ENCODE assay signal across 18 cellular contexts in the genomic region with DNA sequence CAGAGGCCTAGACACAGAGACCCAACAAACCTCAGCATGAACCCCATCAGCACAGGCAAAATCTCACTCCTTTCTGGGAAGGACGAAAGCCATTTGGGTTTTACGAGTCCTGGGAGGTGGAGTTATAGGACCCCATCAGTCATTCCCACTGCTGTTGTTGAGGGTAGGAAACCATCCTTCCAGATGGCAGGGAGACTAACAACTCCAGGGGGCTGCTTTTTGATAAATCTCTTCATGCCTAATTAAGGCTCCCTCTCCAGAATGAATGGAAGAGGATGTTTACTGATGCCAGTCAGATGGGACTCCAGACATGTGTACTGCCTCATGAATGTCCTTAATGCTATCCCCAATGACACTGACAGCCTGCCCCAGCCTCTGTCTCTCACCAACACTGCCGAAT.
A peak's percentile ranks its signal among the peaks of the same experiment; 100 is the strongest.
DNase-seq lines count a peak whose midpoint lies in the region; ATAC-seq and TF ChIP-seq lines count a peak whose summit lies in the region.
"Had no signal": no experiment of that assay in that cellular context is flagged by ENCODE, and none has a peak within 500 bp of the region (broad histone marks: within the 10 kb centered on the region; RNA-seq: fewer than 3 reads in every experiment).

No MANE protein-coding gene starts in this region.

- no peak overlapping the region for H3K4me3 ChIP-seq in right atrium auricular region
- H3K4me3 ChIP-seq in heart left ventricle = no peak overlapping the region
- no peak overlapping the region for H3K4me3 ChIP-seq in endodermal cell (ENCODE audit: low read length)
- H3K4me3 ChIP-seq in left lung = no peak overlapping the region
- no peak overlapping the region for H3K4me3 ChIP-seq in osteoblast (ENCODE audit: insufficient read depth, low read length)
- H3K4me3 ChIP-seq: GM23248, Peyer's patch had no signal

- TF ChIP-seq POLR2A in heart left ventricle (IDR thresholded peaks at IDR 0.05) = no peak

- H3K27ac ChIP-seq in right atrium auricular region = no peak overlapping the region
- H3K27ac ChIP-seq in heart left ventricle = no peak overlapping the region
- H3K27ac ChIP-seq in endodermal cell (ENCODE audit: low read depth, low read length) = peak overlapping the region; percentile 67
- H3K27ac ChIP-seq in left lung = no peak overlapping the region
- no peak overlapping the region for H3K27ac ChIP-seq in osteoblast (ENCODE audit: low read depth, low read length)
- H3K27ac ChIP-seq: GM23248, Peyer's patch had no signal

- H3K4me1 ChIP-seq in right atrium auricular region (no peaks in the 10 kb centered on the region), heart left ventricle (no peaks in the 10 kb centered on the region), endodermal cell (ENCODE audit: control insufficient read depth, insufficient read depth, low read length) (no peaks in the 10 kb centered on the region), left lung (no peaks in the 10 kb centered on the region), osteoblast (ENCODE audit: insufficient read depth, low read length) (no peaks in the 10 kb centered on the region)
- H3K4me1 ChIP-seq: Peyer's patch had no signal

- H3K27me3 ChIP-seq in right atrium auricular region (no peaks in the 10 kb centered on the region), heart left ventricle (peaks cover 0 to 8% (median 0%) of the 10 kb centered on the region in 9 donors), endodermal cell (ENCODE audit: control insufficient read depth, insufficient read depth, low read length, poor library complexity, severe bottlenecking) (no peaks in the 10 kb centered on the region), left lung (no peaks in the 10 kb centered on the region), osteoblast (ENCODE audit: insufficient read depth, low read length) (no peaks in the 10 kb centered on the region)
- H3K27me3 ChIP-seq: Peyer's patch had no signal

- DNase-seq in right atrium auricular region (ENCODE audit: low spot score) (peak; percentile 1), heart left ventricle (no peak), NCI-H2171 (lab: John Stamatoyannopoulos, UW) (peak; percentile 69), endodermal cell (no peak), left lung (no peak), osteoblast (ENCODE audit: insufficient read length, low spot score, missing footprints) (no peak), Right ventricle myocardium inferior (ENCODE audit: missing footprints) (no peak)
- DNase-seq: AML-193; GM23248; Karpas-422; NCI-H146; NCI-H2081 treated with DMSO at 0.1 percent for 48 hours; NK-92 treated with Interleukin-12 subunit alpha and Interleukin-12 subunit beta, amount 100 ng/mL, for 24 hours; Peyer's patch had no signal

- H3K36me3 Mint-ChIP-seq in endodermal cell (ENCODE audit: low read depth) = peaks cover 5% of the 10 kb centered on the region
- H3K36me3 Mint-ChIP-seq: CD14-positive monocyte, IgD-negative memory B cell had no signal

- H3K27ac Mint-ChIP-seq in endodermal cell = no peak overlapping the region
- H3K27ac Mint-ChIP-seq: CD14-positive monocyte; T-helper 2 cell treated with Interferon-gamma antibody and Interleukin-4, amounts not matched to agents 5 μg/mL and 100 μg/mL, for 36 hours had no signal

- no peaks in the 10 kb centered on the region for H3K9me3 Mint-ChIP-seq in endodermal cell
- H3K9me3 Mint-ChIP-seq: IgD-negative memory B cell; T-helper 2 cell treated with Interferon-gamma antibody and Interleukin-4, amounts not matched to agents 5 μg/mL and 100 μg/mL, for 36 hours had no signal

- H3K9me3 ChIP-seq in right atrium auricular region (no peaks in the 10 kb centered on the region), heart left ventricle (no peaks in the 10 kb centered on the region), endodermal cell (ENCODE audit: control insufficient read depth, low read length) (no peaks in the 10 kb centered on the region), left lung (no peaks in the 10 kb centered on the region), osteoblast (ENCODE audit: low read depth, low read length) (no peaks in the 10 kb centered on the region)
- H3K9me3 ChIP-seq: Peyer's patch had no signal

- H3K9ac ChIP-seq in endodermal cell (ENCODE audit: extremely low read depth, low read length, poor library complexity, severe bottlenecking) = no peak overlapping the region
- H3K9ac ChIP-seq: GM23248 had no signal

- no peak for TF ChIP-seq CTCF in right atrium auricular region (IDR thresholded peaks at IDR 0.05)
- no peak for TF ChIP-seq CTCF in heart left ventricle (IDR thresholded peaks at IDR 0.05)
- TF ChIP-seq CTCF in endodermal cell (conservative IDR thresholded peaks at IDR 0.05) = no peak
- no peak for TF ChIP-seq CTCF in left lung (IDR thresholded peaks at IDR 0.05)
- no peak for TF ChIP-seq CTCF in osteoblast (IDR thresholded peaks at IDR 0.05; ENCODE audit: extremely low read depth, low read depth, low read length)

- H3K27me3 Mint-ChIP-seq in endodermal cell (ENCODE audit: insufficient read depth) = peaks cover 4% of the 10 kb centered on the region

- no peaks in the 10 kb centered on the region for H3K79me2 ChIP-seq in osteoblast (ENCODE audit: insufficient read depth, low read length)

- H4K20me1 ChIP-seq in osteoblast (ENCODE audit: insufficient read depth, low read length) = no peaks in the 10 kb centered on the region

- H3K4me1 Mint-ChIP-seq in endodermal cell = peaks cover 19% of the 10 kb centered on the region
- H3K4me1 Mint-ChIP-seq: CD14-positive monocyte, IgD-negative memory B cell had no signal

- 57 to 76% (median 65%) methylated on average over 3 of the region's 3 CpGs for WGBS in heart left ventricle, 4 donors
- 69 to 84% methylated on average over 3 of the region's 3 CpGs for WGBS in endodermal cell (ENCODE audit: insufficient coverage in 1 of 2, insufficient read length in 1 of 2), 2 experiments

- H3K4me3 Mint-ChIP-seq in endodermal cell = no peak overlapping the region
- H3K4me3 Mint-ChIP-seq: CD14-positive monocyte; IgD-negative memory B cell; T-helper 2 cell treated with Interferon-gamma antibody and Interleukin-4, amounts not matched to agents 5 μg/mL and 100 μg/mL, for 36 hours had no signal

- H3K36me3 ChIP-seq in right atrium auricular region = no peaks in the 10 kb centered on the region
- no peaks in the 10 kb centered on the region for H3K36me3 ChIP-seq in heart left ventricle
- H3K36me3 ChIP-seq in endodermal cell (ENCODE audit: control insufficient read depth, insufficient read depth, low read length) = peaks cover 10% of the 10 kb centered on the region
- H3K36me3 ChIP-seq in left lung = no peaks in the 10 kb centered on the region
- H3K36me3 ChIP-seq in osteoblast (ENCODE audit: insufficient read depth, low read length) = no peaks in the 10 kb centered on the region
- H3K36me3 ChIP-seq: Peyer's patch had no signal

- ATAC-seq in heart left ventricle = no peak
- ATAC-seq in left lung = no peak
- no peak for ATAC-seq in Right ventricle myocardium inferior
- ATAC-seq: HCT116 had no signal

- intact Hi-C loops in heart left ventricle (cut with DNase I) = no loop called here
- intact Hi-C loops in left lung (cut with DNase I) = no loop called here
- intact Hi-C loops in Right ventricle myocardium inferior (cut with DNase I) = no loop called here

- H3K4me2 ChIP-seq in osteoblast (ENCODE audit: insufficient read depth, low read length) = no peak overlapping the region

- no peak overlapping the region for H2AFZ ChIP-seq in osteoblast (ENCODE audit: low read length)
- H2AFZ ChIP-seq: GM23248 had no signal

Comparison
In these comparisons a context has a peak if more than half of its experiments do, and no peak if none do; other contexts are left out.
1. DNase-seq: peak in right atrium auricular region (single experiment) and NCI-H2171 (single experiment); none in heart left ventricle (0 of 5), endodermal cell (single experiment), left lung (0 of 2), osteoblast (single experiment) and Right ventricle myocardium inferior (single experiment).